8 cellular contexts compared by ENCODE assay signal in the genomic region with DNA sequence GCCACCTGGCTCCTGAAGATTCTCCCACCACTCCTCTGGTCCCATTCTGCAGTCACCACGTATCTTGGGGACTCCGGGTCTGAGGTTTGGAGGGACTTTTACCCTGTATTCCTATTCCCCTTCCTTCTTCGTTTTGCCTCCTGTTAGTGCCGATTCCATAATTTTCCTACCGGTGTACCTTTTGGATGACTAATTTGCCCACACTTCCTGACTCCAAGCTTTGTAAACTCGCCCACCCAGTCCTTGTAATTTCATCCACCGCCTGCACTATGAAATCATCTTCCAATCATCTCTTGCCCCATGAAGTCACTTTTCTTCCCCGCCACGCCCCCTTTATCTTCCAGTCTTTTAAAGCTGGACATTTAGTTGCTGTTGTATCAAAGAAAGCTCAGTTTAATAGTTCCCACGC. TPM values are rescaled to one million over a fixed set of nuclear protein-coding genes. Genes with fewer than 3 reads are reported as not detected.
A peak's percentile ranks its signal among the peaks of the same experiment; 100 is the strongest.
DNase-seq lines count a peak whose midpoint lies in the region; ATAC-seq and TF ChIP-seq lines count a peak whose summit lies in the region.

No MANE protein-coding gene starts in this region.

- POLR2A ChIA-PET in activated B cell treated with CpG ODN at 0.5 μM for 24 hours (lab: Charles Lee) = interaction anchor here (0.5 to 2.0 kb wide), 7 partner anchors 13 to 1442 kb away, joined by 3 to 11 read pairs (median 4); partner anchors contain the start of genes CLN5 and COMMD6

- intact Hi-C loops in activated B cell treated with CpG ODN at 0.5 μM for 24 hours (cut with micrococcal nuclease) (no loop called here), esophagus muscularis mucosa (cut with DNase I) (loop anchor here (5.0 kb wide), 1 partner anchor 68 kb away; the partner anchor contains the start of gene TBC1D4)

- H3K36me3 Mint-ChIP-seq in GM23338 (ENCODE audit: low read depth) = peaks cover 3% of the 10 kb centered on the region; the same call in 2 of the 3 replicates
- peaks cover 29% of the 10 kb centered on the region for H3K36me3 Mint-ChIP-seq in activated B cell treated with CpG ODN at 0.5 μM for 24 hours (ENCODE audit: low read depth)

- H3K27ac ChIP-seq in GM23338 (ENCODE audit: low read depth) = no peak overlapping the region
- H3K27ac ChIP-seq in esophagus muscularis mucosa (replicated peaks in 1 of 4) = peak overlapping the region; percentile 54 to 80 (median 72)

- peaks cover 4% of the 10 kb centered on the region for H3K4me1 ChIP-seq in GM23338 (ENCODE audit: insufficient read depth)
- peaks cover 4 to 20% (median 17%) of the 10 kb centered on the region in 4 donors for H3K4me1 ChIP-seq in esophagus muscularis mucosa
- H3K4me1 ChIP-seq in neuron (ENCODE audit: insufficient read depth, low read length) = peaks cover 15% of the 10 kb centered on the region

- peak overlapping the region; percentile 98 for H2AFZ ChIP-seq in GM23338
- H2AFZ ChIP-seq in neuron (ENCODE audit: low read depth, low read length) = peak overlapping the region; percentile 78

- peak overlapping the region; percentile 97 for H3K4me3 Mint-ChIP-seq in GM23338
- peak overlapping the region; percentile 98 for H3K4me3 Mint-ChIP-seq in activated B cell treated with CpG ODN at 0.5 μM for 24 hours

- peaks cover 12% of the 10 kb centered on the region for H3K4me1 Mint-ChIP-seq in GM23338
- peaks cover 45% of the 10 kb centered on the region for H3K4me1 Mint-ChIP-seq in activated B cell treated with CpG ODN at 0.5 μM for 24 hours

- H3K36me3 ChIP-seq in GM23338 (ENCODE audit: insufficient read depth) = peaks cover 2% of the 10 kb centered on the region; the same call in 1 of the 2 replicates
- H3K36me3 ChIP-seq in esophagus muscularis mucosa = peaks cover 0 to 14% (median 2%) of the 10 kb centered on the region in 4 donors
- peaks cover 6% of the 10 kb centered on the region for H3K36me3 ChIP-seq in neuron (ENCODE audit: insufficient read depth, low read length)

- peaks cover 22% of the 10 kb centered on the region for H3K79me2 ChIP-seq in GM23338 (replicated peaks; ENCODE audit: insufficient read depth)

- H3K4me3 ChIP-seq in GM23338 = peak overlapping the region; percentile 92
- H3K4me3 ChIP-seq in esophagus muscularis mucosa = peak overlapping the region; percentile 73 to 97 (median 77)
- H3K4me3 ChIP-seq in neuron (ENCODE audit: low read length) = peak overlapping the region; percentile 86

- WGBS in esophagus muscularis mucosa = 2% methylated on average over 10 of the region's 10 CpGs

- CTCF ChIA-PET in activated B cell treated with CpG ODN at 0.5 μM for 24 hours (lab: Charles Lee) = interaction anchor here (1.8 kb wide), 1 partner anchor 177 kb away, joined by 14 read pairs; no protein-coding TSS in a partner anchor

- H4K20me1 ChIP-seq in GM23338 (replicated peaks; ENCODE audit: insufficient read depth) = no peaks in the 10 kb centered on the region

- peak; percentile 25 for ATAC-seq in GM23338
- no peak for ATAC-seq in activated B cell treated with CpG ODN at 0.5 μM for 24 hours (ENCODE audit: low read depth)

- H3K27me3 Mint-ChIP-seq in GM23338 (ENCODE audit: insufficient read depth, low read depth, poor library complexity) (peaks cover 7% of the 10 kb centered on the region), activated B cell treated with CpG ODN at 0.5 μM for 24 hours (no peaks in the 10 kb centered on the region)

- no peaks in the 10 kb centered on the region for H3F3A ChIP-seq in GM23338 (replicated peaks; ENCODE audit: low read depth)

- H3K9me3 ChIP-seq in esophagus muscularis mucosa (no peaks in the 10 kb centered on the region), neuron (ENCODE audit: low read length) (no peaks in the 10 kb centered on the region)

- DNase-seq in NCI-H2171 treated with DMSO at 0.1 percent for 48 hours (lab: John Stamatoyannopoulos, UW) (peak; percentile 60), NCI-H2171 (lab: John Stamatoyannopoulos, UW) (no peak), GM23338 (ENCODE audit: low spot score) (peak; percentile 23), M059J (ENCODE audit: low read depth) (peak; percentile 76), activated B cell treated with CpG ODN at 0.5 μM for 24 hours (no peak), esophagus muscularis mucosa (ENCODE audit: extremely low spot score) (no peak), cerebellum (ENCODE audit: low spot score) (no peak)

- H3K4me2 ChIP-seq in GM23338 = peak overlapping the region; percentile 96

- H3K27ac Mint-ChIP-seq in GM23338 (0 out of 2 replicates have a peak overlapping the region, but pooled peaks have one; percentile 11), activated B cell treated with CpG ODN at 0.5 μM for 24 hours (peak overlapping the region; percentile 99)

- H3K9me2 ChIP-seq in GM23338 (ENCODE audit: insufficient read depth) = no peaks in the 10 kb centered on the region

- TF ChIP-seq CTCF in GM23338 (conservative IDR thresholded peaks at IDR 0.05; ENCODE audit: low read depth in 2 of 2) (no peak), activated B cell treated with CpG ODN at 0.5 μM for 24 hours (IDR thresholded peaks at IDR 0.05) (no peak), esophagus muscularis mucosa (IDR thresholded peaks at IDR 0.05) (no peak)

- no peaks in the 10 kb centered on the region for H3K9me3 Mint-ChIP-seq in GM23338
- H3K9me3 Mint-ChIP-seq in activated B cell treated with CpG ODN at 0.5 μM for 24 hours = no peaks in the 10 kb centered on the region

- no peak for TF ChIP-seq EP300 in esophagus muscularis mucosa (IDR thresholded peaks at IDR 0.05)

- no peak for TF ChIP-seq POLR2A in esophagus muscularis mucosa (IDR thresholded peaks at IDR 0.05; ENCODE audit: low read depth)

- H3K27me3 ChIP-seq in GM23338 (ENCODE audit: insufficient read depth) = no peaks in the 10 kb centered on the region
- no peaks in the 10 kb centered on the region for H3K27me3 ChIP-seq in esophagus muscularis mucosa
- no peaks in the 10 kb centered on the region for H3K27me3 ChIP-seq in neuron (ENCODE audit: insufficient read depth, low read length)

TF ChIP-seq in GM23338, 12 proteins besides CTCF, POLR2A, EP300 and RAD21 (continues in another document):
- TF ChIP-seq STAT1 (IDR thresholded peaks at IDR 0.05; ENCODE audit: unreplicated experiment) = no peak
- TF ChIP-seq NANOG (IDR thresholded peaks at IDR 0.05; ENCODE audit: borderline replicate concordance) = no peak
- no peak for TF ChIP-seq POLR2AphosphoS5 (IDR thresholded peaks at IDR 0.05; ENCODE audit: low read depth)
- no peak for TF ChIP-seq CREB1 (CRISPR knock-in tag; IDR thresholded peaks at IDR 0.05; ENCODE audit: low read depth)
- TF ChIP-seq ZNF114 (CRISPR knock-in tag; IDR thresholded peaks at IDR 0.05) = no peak
- no peak for TF ChIP-seq ZNF331 (CRISPR knock-in tag; IDR thresholded peaks at IDR 0.05; ENCODE audit: low read depth)
- TF ChIP-seq JUNB (IDR thresholded peaks at IDR 0.05; ENCODE audit: unreplicated experiment) = no peak

RNA-seq across cellular contexts. Expression of gene UCHL3, which starts 0.6 kb away (rescaled TPM):
- 63.0 and 64.6 TPM in 2 replicates for total RNA-seq in GM23338 (2014; rRNA removed; shearing (Covaris generic))
- polyA plus RNA-seq in GM23338 (2016; fragmentation: Nextera tagmentation; extraction: Ambion mirVana) = 130 and 143 TPM in 2 replicates
- 101 and 112 TPM in 2 replicates for total RNA-seq in M059J (2014; rRNA removed; shearing (Covaris generic))
- total RNA-seq in activated B cell treated with CpG ODN at 0.5 μM for 24 hours (21.9 and 22.7 TPM in 2 replicates), esophagus muscularis mucosa (10 to 100 TPM; 11.2 to 32.3 (median 23.5) TPM), cerebellum (45.9 TPM)

RNA-seq across cellular contexts. Expression of gene COMMD6, which starts 12.5 kb away (rescaled TPM):
- 34.9 and 62.8 TPM in 2 replicates for total RNA-seq in GM23338 (2014; rRNA removed; shearing (Covaris generic))
- polyA plus RNA-seq in GM23338 (2016; fragmentation: Nextera tagmentation; extraction: Ambion mirVana) = 339 and 378 TPM in 2 replicates
- total RNA-seq in M059J (2014; rRNA removed; shearing (Covaris generic)) = 87.4 and 100 TPM in 2 replicates
- total RNA-seq in activated B cell treated with CpG ODN at 0.5 μM for 24 hours (174 and 177 TPM in 2 replicates), esophagus muscularis mucosa (100 to 1,000 TPM in 3 of 4 donors, 10 to 100 TPM in 1; 83.2 to 156 (median 109) TPM), cerebellum (74.9 TPM)

Comparison
In these comparisons a context has a peak if more than half of its experiments do, and no peak if none do; other contexts are left out.
1. DNase-seq: peak in NCI-H2171 treated with DMSO at 0.1 percent for 48 hours (single experiment), GM23338 (single experiment) and M059J (single experiment); none in NCI-H2171 (single experiment), activated B cell treated with CpG ODN at 0.5 μM for 24 hours (single experiment), esophagus muscularis mucosa (single experiment) and cerebellum (single experiment).
2. Peak in every context shown above with its lines, with median percentiles within 50 percentile points of each other: H3K4me3 ChIP-seq.